10 cellular contexts compared by ENCODE assay signal in genomic region chr3:48399387-48400172, GRCh38.
DNase-seq lines count a peak whose midpoint lies in the region; FAIRE-seq and TF ChIP-seq lines count a peak whose summit lies in the region.
"Had no signal": no experiment of that assay in that cellular context is flagged by ENCODE, and none has a peak within 500 bp of the region (broad histone marks: within the 10 kb centered on the region; RNA-seq: fewer than 3 reads in every experiment).

No MANE protein-coding gene starts in this region.

- H3K9me3 ChIP-seq in muscle layer of colon (ENCODE audit: low read length) = no peaks in the 10 kb centered on the region
- H3K9me3 ChIP-seq: thoracic aorta had no signal

- H3K4me3 ChIP-seq in HL-60 (replicated peaks; ENCODE audit: insufficient read depth, low read length) (no peak overlapping the region), muscle layer of colon (ENCODE audit: low read depth in 1 of 2, low read length in 2 of 2) (no peak overlapping the region)
- H3K4me3 ChIP-seq: thoracic aorta had no signal

- DNase-seq in HL-60 (ENCODE audit: low read depth in 1 of 2, low spot score in 1 of 2) (peak in 1 of 2 experiments; percentile 56), kidney glomerular epithelial cell (lab: John Stamatoyannopoulos, UW) (no peak), NCI-H1092 (lab: John Stamatoyannopoulos, UW) (no peak), urothelium cell line (ENCODE audit: low spot score) (no peak)
- peak; percentile 48 for DNase-seq in activated CD8-positive, alpha-beta memory T cell treated with anti-CD3 and anti-CD28 coated beads, Interleukin-2, amount 50 U/mL, for 48 hours
- DNase-seq: amygdala; stimulated activated CD4-positive, alpha-beta T cell treated with anti-CD3 and anti-CD28 coated beads, Interleukin-1b, Interleukin-23, amount 100 ng/mL, for 48 hours had no signal

- H3K27me3 ChIP-seq in HL-60 (ENCODE audit: insufficient read depth, poor library complexity, severe bottlenecking) = no peaks in the 10 kb centered on the region
- H3K27me3 ChIP-seq in muscle layer of colon (ENCODE audit: control insufficient read depth in 1 of 2, insufficient read depth in 2 of 2, low read length in 2 of 2) = peaks cover 0 to 5% of the 10 kb centered on the region in 2 donors

- H3K9ac ChIP-seq in muscle layer of colon (ENCODE audit: low read length) = no peak overlapping the region

- TF ChIP-seq CTCF in HL-60 (IDR thresholded peaks at IDR 0.05; ENCODE audit: insufficient read depth, low read length) = no peak

- no peak for FAIRE-seq in urothelium cell line (lab: Jason Lieb, UNC)
- FAIRE-seq: RCC 7860 had no signal

- peaks cover 17% of the 10 kb centered on the region for H3K4me1 ChIP-seq in muscle layer of colon (ENCODE audit: insufficient read depth, low read length)

- peaks cover 13% of the 10 kb centered on the region for H3K36me3 ChIP-seq in muscle layer of colon (ENCODE audit: insufficient read depth, low read length)

- H3K27ac ChIP-seq in HL-60 (replicated peaks) (peak overlapping the region; percentile 80), muscle layer of colon (ENCODE audit: low read depth, low read length) (peak overlapping the region; percentile 21)
